In the genomic region with DNA sequence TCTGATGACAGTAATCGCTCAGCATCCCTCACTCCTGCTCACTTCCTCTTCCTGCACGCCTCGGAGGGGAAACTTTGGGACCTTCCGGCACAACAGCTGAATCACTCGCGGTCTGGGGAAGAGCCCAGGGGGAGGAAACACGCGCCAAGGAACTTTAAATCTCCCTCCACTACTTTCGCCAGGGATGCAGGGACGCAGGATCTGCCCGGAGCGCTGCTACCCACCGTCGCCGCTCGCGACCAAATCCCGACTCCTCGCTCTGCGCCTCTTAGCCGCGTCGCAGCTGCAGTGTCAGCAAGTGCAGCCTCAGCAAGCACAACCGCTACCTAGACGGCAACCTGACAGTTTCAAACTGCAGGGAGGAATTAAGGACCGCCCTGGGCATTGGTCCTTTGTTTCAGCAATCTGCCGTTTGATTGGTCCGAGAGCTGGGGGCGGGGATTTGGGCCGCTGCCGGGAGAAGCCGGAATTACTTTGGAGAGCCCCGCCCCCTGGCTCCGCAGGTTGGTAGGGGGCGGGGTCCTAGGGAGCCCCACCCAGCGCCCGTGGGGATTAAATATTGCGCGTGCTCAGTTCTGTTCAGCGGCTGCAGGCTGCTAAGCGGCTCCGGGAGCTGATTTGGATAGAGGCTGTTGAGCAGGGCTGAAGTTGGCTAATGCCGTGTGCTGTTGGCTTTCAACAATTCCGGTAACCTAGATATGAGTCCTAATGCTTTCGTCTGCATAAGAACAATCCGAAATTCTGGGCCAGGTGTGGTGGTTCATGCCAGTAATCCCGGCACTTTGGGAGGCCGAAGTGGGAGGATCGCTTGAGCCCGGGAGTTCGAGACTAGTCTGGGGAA, we compare ENCODE assay signal across 8 cellular contexts. TPM values are rescaled to one million over a fixed set of nuclear protein-coding genes. Genes with fewer than 3 reads are reported as not detected.
DNase-seq lines count a peak whose midpoint lies in the region; ATAC-seq and TF ChIP-seq lines count a peak whose summit lies in the region.

TSS of gene POC5 (minus strand) at position 356 of the 841 bp plus-strand sequence. CDS start 4,500 bp downstream, outside the sequence.

- ATAC-seq in GM21737 (IDR thresholded peaks at IDR 0.05; ENCODE audit: unreplicated experiment), result peak; percentile 89

- no peaks in the 10 kb centered on the region for H3K27me3 ChIP-seq in KMS-11 (ENCODE audit: insufficient read depth, low read depth)
- H3K27me3 ChIP-seq in Peyer's patch, result no peaks in the 10 kb centered on the region
- H3K27me3 ChIP-seq in esophagus (ENCODE audit: control insufficient read depth in 1 of 2, insufficient read depth in 2 of 2, low read length in 2 of 2), result peaks cover 0 to 3% of the 10 kb centered on the region in 2 donors
- H3K27me3 ChIP-seq in mucosa of stomach (ENCODE audit: control insufficient read depth, insufficient read depth, low read length), result no peaks in the 10 kb centered on the region

- TF ChIP-seq CTCF in KMS-11 (conservative IDR thresholded peaks at IDR 0.05; ENCODE audit: low read depth, low read length) (no peak), Peyer's patch (IDR thresholded peaks at IDR 0.05) (peak in 1 of 6 experiments; percentile 1)

- H3K79me2 ChIP-seq in KMS-11 (ENCODE audit: insufficient read depth, low read depth), result peaks cover 44% of the 10 kb centered on the region

- WGBS in esophagus, 2 donors, result 9 to 10% methylated on average over 51 of the region's 51 CpGs

- H3K9me3 ChIP-seq in Peyer's patch (no peaks in the 10 kb centered on the region), esophagus (ENCODE audit: control insufficient read depth in 2 of 2, insufficient read depth in 1 of 2, low read depth in 1 of 2, low read length in 1 of 2) (no peaks in the 10 kb centered on the region), mucosa of stomach (ENCODE audit: control insufficient read depth, low read length) (no peaks in the 10 kb centered on the region)

- H3K9ac ChIP-seq in KMS-11 (peak within 1 kb of the TSS; percentile 84), mucosa of stomach (ENCODE audit: low read length) (peak within 1 kb of the TSS; percentile 78)

- TF ChIP-seq POLR2A in Peyer's patch (IDR thresholded peaks at IDR 0.05), result peak; percentile 72 to 73

- H3K27ac ChIP-seq in KMS-11, result peak within 1 kb of the TSS; percentile 86
- peak within 1 kb of the TSS; percentile 77 to 92 (median 85) for H3K27ac ChIP-seq in Peyer's patch
- peak within 1 kb of the TSS; percentile 84 to 92 for H3K27ac ChIP-seq in esophagus (ENCODE audit: low read depth in 2 of 2, low read length in 1 of 2)

- peak within 1 kb of the TSS; percentile 79 for H2AFZ ChIP-seq in KMS-11 (ENCODE audit: low read depth)

- DNase-seq in DMS53 treated with DMSO at 0.1 percent for 48 hours (lab: John Stamatoyannopoulos, UW; ENCODE audit: unreplicated experiment) (peak; percentile 98), Peyer's patch (peak; percentile 98 to 99 (median 99))
- DNase-seq in activated T-cell treated with anti-CD3 and anti-CD28 coated beads, Interleukin-2, amount 50 U/mL, for 48 hours, result peak; percentile 99
- DNase-seq in stimulated activated CD8-positive, alpha-beta memory T cell treated with anti-CD3 and anti-CD28 coated beads, Interleukin-7, amount 100 ng/mL, for 1 hour (ENCODE audit: low read depth in 2 of 2), result peak; percentile 94 to 97

- H3K4me3 ChIP-seq in KMS-11 (IDR thresholded peaks at IDR 0.05; ENCODE audit: insufficient read depth, low read depth, low read length), result peak within 1 kb of the TSS; percentile 4
- H3K4me3 ChIP-seq in Peyer's patch, result peak within 1 kb of the TSS; percentile 63 to 86 (median 80)
- H3K4me3 ChIP-seq in esophagus (ENCODE audit: low read depth in 1 of 2, low read length in 2 of 2), result peak within 1 kb of the TSS; percentile 60 to 80
- peak within 1 kb of the TSS; percentile 97 for H3K4me3 ChIP-seq in mucosa of stomach (ENCODE audit: low read length)

- H3K4me2 ChIP-seq in KMS-11, result peak within 1 kb of the TSS; percentile 75

- H4K20me1 ChIP-seq in KMS-11 (ENCODE audit: insufficient read depth), result no peaks in the 10 kb centered on the region

- peaks cover 11% of the 10 kb centered on the region for H3K4me1 ChIP-seq in KMS-11 (ENCODE audit: low read depth, poor library complexity, severe bottlenecking)
- H3K4me1 ChIP-seq in Peyer's patch, result peaks cover 0 to 11% (median 0%) of the 10 kb centered on the region in 4 donors
- no peaks in the 10 kb centered on the region for H3K4me1 ChIP-seq in esophagus (ENCODE audit: control insufficient read depth in 2 of 2, insufficient read depth in 2 of 2, low read length in 1 of 2)
- H3K4me1 ChIP-seq in mucosa of stomach (ENCODE audit: control insufficient read depth, insufficient read depth, low read length), result no peaks in the 10 kb centered on the region

- H3K36me3 ChIP-seq in KMS-11 (ENCODE audit: insufficient read depth) (no peaks in the 10 kb centered on the region; the same call in 1 of the 2 replicates), Peyer's patch (no peaks in the 10 kb centered on the region), esophagus (ENCODE audit: control insufficient read depth in 2 of 2, insufficient read depth in 2 of 2, low read length in 1 of 2) (peaks cover 0 to 3% of the 10 kb centered on the region in 2 donors), mucosa of stomach (ENCODE audit: control insufficient read depth, insufficient read depth, low read length) (no peaks in the 10 kb centered on the region)

RNA-seq across cellular contexts. Expression of gene POC5, which starts in this region (rescaled TPM):
- total RNA-seq in Peyer's patch, result 10 to 100 TPM in 2 of 4 donors, 1 to 10 TPM in 2; 5.1 to 68.5 (median 9.3) TPM
- polyA plus RNA-seq in esophagus, result 1 to 10 TPM; 3.5 TPM

Comparison
In these comparisons a context has a peak if more than half of its experiments do, and no peak if none do; other contexts are left out.
1. Peak in every context shown above with its lines: DNase-seq, ATAC-seq, H3K4me3 ChIP-seq and H3K27ac ChIP-seq.
2. H3K4me3 ChIP-seq: peak in every context shown above with its lines; median percentile 97 in mucosa of stomach; 80 in Peyer's patch; 70 in esophagus; 4 in KMS-11.